13 cellular contexts compared by ENCODE assay signal in genomic region chr12:52197371-52198231, GRCh38. TPM values are rescaled to one million over a fixed set of nuclear protein-coding genes. Genes with fewer than 3 reads are reported as not detected.
A peak's percentile ranks its signal among the peaks of the same experiment; 100 is the strongest.
DNase-seq lines count a peak whose midpoint lies in the region; ATAC-seq and TF ChIP-seq lines count a peak whose summit lies in the region.
"Had no signal": no experiment of that assay in that cellular context is flagged by ENCODE, and none has a peak within 500 bp of the region (broad histone marks: within the 10 kb centered on the region; RNA-seq: fewer than 3 reads in every experiment).

No MANE protein-coding gene starts in this region.

- ATAC-seq in foreskin keratinocyte: no peak
- no peak for ATAC-seq in HG02884 (IDR thresholded peaks at IDR 0.05; ENCODE audit: unreplicated experiment)

- H3K9ac ChIP-seq in colonic mucosa (ENCODE audit: low read depth in 2 of 2, low read length in 2 of 2): no peak overlapping the region

- no peaks in the 10 kb centered on the region for H3K79me2 ChIP-seq in osteoblast (ENCODE audit: insufficient read depth, low read length)

- no peaks in the 10 kb centered on the region for H3K36me3 ChIP-seq in osteoblast (ENCODE audit: insufficient read depth, low read length)
- H3K36me3 ChIP-seq in colonic mucosa: no peaks in the 10 kb centered on the region
- H3K36me3 ChIP-seq: thoracic aorta had no signal

- no peaks in the 10 kb centered on the region for H3K9me3 ChIP-seq in osteoblast (ENCODE audit: low read depth, low read length)
- H3K9me3 ChIP-seq in colonic mucosa: no peaks in the 10 kb centered on the region
- H3K9me3 ChIP-seq: thoracic aorta had no signal

- no peak overlapping the region for H3K4me3 ChIP-seq in osteoblast (ENCODE audit: insufficient read depth, low read length)
- H3K4me3 ChIP-seq in colonic mucosa: no peak overlapping the region
- H3K4me3 ChIP-seq: thoracic aorta had no signal

- H3K27ac ChIP-seq in osteoblast (ENCODE audit: low read depth, low read length) (no peak overlapping the region), colonic mucosa (no peak overlapping the region), foreskin keratinocyte (no peak overlapping the region)
- H3K27ac ChIP-seq: VCaP had no signal

- in situ Hi-C loops in G401 (cut with HindIII; ENCODE audit: low sequenced_read_pairs): no loop called here

- intact Hi-C loops in colonic mucosa (cut with DNase I): no loop called here

- H3K4me1 ChIP-seq in osteoblast (ENCODE audit: insufficient read depth, low read length): peaks cover 51% of the 10 kb centered on the region
- H3K4me1 ChIP-seq in colonic mucosa: no peaks in the 10 kb centered on the region
- peaks cover 6% of the 10 kb centered on the region for H3K4me1 ChIP-seq in foreskin keratinocyte

- TF ChIP-seq CTCF in osteoblast (IDR thresholded peaks at IDR 0.05; ENCODE audit: extremely low read depth, low read depth, low read length): no peak
- TF ChIP-seq CTCF in colonic mucosa (IDR thresholded peaks at IDR 0.05): no peak
- TF ChIP-seq CTCF in foreskin keratinocyte (conservative IDR thresholded peaks at IDR 0.05): no peak

- H3K27me3 ChIP-seq in osteoblast (ENCODE audit: insufficient read depth, low read length) (no peaks in the 10 kb centered on the region), colonic mucosa (no peaks in the 10 kb centered on the region), foreskin keratinocyte (no peaks in the 10 kb centered on the region)

- peak; percentile 84 for DNase-seq in G401 (ENCODE audit: low spot score)
- DNase-seq in NCI-H345 (lab: John Stamatoyannopoulos, UW): peak; percentile 68
- peak; percentile 78 for DNase-seq in cerebellar cortex (ENCODE audit: low spot score)
- peak; percentile 78 for DNase-seq in osteoblast (ENCODE audit: insufficient read length, low spot score, missing footprints)
- DNase-seq in colonic mucosa: no peak
- no peak for DNase-seq in foreskin keratinocyte
- DNase-seq in NCI-H1930 (lab: John Stamatoyannopoulos, UW): no peak
- DNase-seq: stimulated activated CD4-positive, alpha-beta T cell treated with anti-CD3 and anti-CD28 coated beads, Interleukin-2, amount 100 ng/mL, for 48 hours had no signal

- H3K4me2 ChIP-seq in osteoblast (ENCODE audit: insufficient read depth, low read length): no peak overlapping the region

- peak overlapping the region; percentile 47 for H2AFZ ChIP-seq in osteoblast (ENCODE audit: low read length)

- H4K20me1 ChIP-seq in osteoblast (ENCODE audit: insufficient read depth, low read length): no peaks in the 10 kb centered on the region

RNA-seq across cellular contexts. Expression of gene KRT80, which starts 5.8 kb away (rescaled TPM):
- 0.37 and 0.44 TPM in 2 replicates for total RNA-seq in G401 (2014; rRNA removed; shearing (Covaris generic))
- total RNA-seq in osteoblast (0.59 and 0.72 TPM in 2 replicates), colonic mucosa (1 to 10 TPM in 1 of 2 donors, under 1 TPM in 1; 0.66 to 4.9 TPM), foreskin keratinocyte (2.5 and 5.3 TPM in 2 replicates)
- 2.2 and 4.1 TPM in 2 replicates for polyA plus RNA-seq in foreskin keratinocyte
- total RNA-seq: H1 had no signal
- polyA plus RNA-seq: neural cell had no signal

RNA-seq across cellular contexts. Expression of gene KRT7, which starts 35.4 kb away (rescaled TPM):
- total RNA-seq in G401 (2014; rRNA removed; shearing (Covaris generic)): 0.49 TPM in 1 of 2 replicates, not detected in the other
- total RNA-seq in osteoblast (20.9 and 27.9 TPM in 2 replicates), colonic mucosa (1 to 10 TPM; 2.1 to 4.0 TPM), foreskin keratinocyte (512 and 2,317 TPM in 2 replicates)
- 509 and 2,315 TPM in 2 replicates for polyA plus RNA-seq in foreskin keratinocyte
- polyA plus RNA-seq: neural cell had no signal

Comparison
In these comparisons a context has a peak if more than half of its experiments do, and no peak if none do; other contexts are left out.
1. DNase-seq: peak in G401 (single experiment), NCI-H345 (single experiment), cerebellar cortex (single experiment) and osteoblast (single experiment); none in colonic mucosa (single experiment), foreskin keratinocyte (0 of 2) and NCI-H1930 (0 of 2).
2. RNA of gene KRT7, which starts 35.4 kb away (total RNA-seq): 512 to 2,317 TPM in foreskin keratinocyte; 20.9 to 27.9 TPM in osteoblast, 2.1 to 4.0 TPM in colonic mucosa and 0.49 TPM in G401; every median in the first group is over 10 times any median in the second.